ENCODE assay signal across 16 cellular contexts in the genomic region with DNA sequence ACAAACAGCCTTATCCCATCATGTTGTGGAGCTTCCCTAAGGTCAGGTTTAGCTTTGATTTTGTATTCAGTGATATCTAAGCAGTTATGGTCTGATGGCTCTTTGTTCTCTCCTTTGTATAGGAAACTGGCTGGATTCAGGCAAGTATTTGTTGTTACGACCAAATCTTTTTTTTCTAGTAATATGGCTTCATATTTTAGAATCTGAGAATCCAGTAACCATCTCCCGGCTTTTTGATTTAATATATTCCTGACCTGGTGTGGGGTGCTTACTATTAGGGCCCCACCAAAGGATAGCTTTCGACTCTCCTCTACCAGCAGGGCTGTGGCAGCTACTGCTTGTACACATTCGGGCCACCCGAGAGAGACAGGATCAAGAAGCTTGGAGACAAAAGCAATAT. TPM values are rescaled to one million over a fixed set of nuclear protein-coding genes. Genes with fewer than 3 reads are reported as not detected.
A peak's percentile ranks its signal among the peaks of the same experiment; 100 is the strongest.
DNase-seq lines count a peak whose midpoint lies in the region; ATAC-seq, FAIRE-seq and TF ChIP-seq lines count a peak whose summit lies in the region.
"Had no signal": no experiment of that assay in that cellular context is flagged by ENCODE, and none has a peak within 500 bp of the region (broad histone marks: within the 10 kb centered on the region; RNA-seq: fewer than 3 reads in every experiment).

No MANE protein-coding gene starts in this region.

- H3K36me3 ChIP-seq in BLaER1 (peaks cover 66% of the 10 kb centered on the region), K562 (ENCODE audit: control insufficient read depth, insufficient read depth, low read length) (peaks cover 7% of the 10 kb centered on the region; the same call in 2 of the 3 replicates), parathyroid adenoma (ENCODE audit: control insufficient read depth, insufficient read depth, low read length) (no peaks in the 10 kb centered on the region)

- no peaks in the 10 kb centered on the region for H3K9me3 Mint-ChIP-seq in Calu3 (ENCODE audit: low read depth, unreplicated experiment)
- peaks cover 24% of the 10 kb centered on the region for H3K9me3 Mint-ChIP-seq in activated naive CD4-positive, alpha-beta T cell treated with anti-CD3 and anti-CD28 coated beads, Interleukin-2, amount 10 ng/mL, durations not matched to agents 7 days and 5 days

- TF ChIP-seq EP300 in K562 (IDR thresholded peaks at IDR 0.05; ENCODE audit: low read length) = no peak

- DNase-seq in Calu3 (no peak), K562 (ENCODE audit: extremely low read depth in 1 of 4, low spot score in 3 of 4) (no peak), NCI-H1105 treated with DMSO at 0.1 percent for 48 hours (lab: John Stamatoyannopoulos, UW) (no peak), SHP77 treated with DMSO at 0.1 percent for 48 hours (lab: John Stamatoyannopoulos, UW) (no peak), NCI-H1417 treated with DMSO at 0.1 percent for 48 hours (lab: John Stamatoyannopoulos, UW) (no peak)
- no peak for DNase-seq in activated naive CD4-positive, alpha-beta T cell treated with anti-CD3 and anti-CD28 coated beads, Interleukin-2, amount 10 ng/mL, durations not matched to agents 7 days and 5 days
- DNase-seq: ACHN; CD8-positive, alpha-beta T cell; COR-L47; DND-41; GDM1; GM23248 had no signal

- TF ChIP-seq RAD21 in K562 (CRISPR knock-in tag; conservative IDR thresholded peaks at IDR 0.05 in 1 of 2, IDR thresholded peaks at IDR 0.05 in 1 of 2) = no peak

- peak overlapping the region; percentile 53 for H3K4me3 Mint-ChIP-seq in Calu3 (ENCODE audit: low read depth, unreplicated experiment)
- H3K4me3 Mint-ChIP-seq in activated naive CD4-positive, alpha-beta T cell treated with anti-CD3 and anti-CD28 coated beads, Interleukin-2, amount 10 ng/mL, durations not matched to agents 7 days and 5 days = no peak overlapping the region
- H3K4me3 Mint-ChIP-seq: CD8-positive, alpha-beta T cell had no signal

- in situ Hi-C loops in K562 (cut with MboI) = no loop called here

- no peak for FAIRE-seq in K562 (lab: Jason Lieb, UNC)
- FAIRE-seq: H54 had no signal

- no peak overlapping the region for H3K4me3 ChIP-seq in BLaER1
- H3K4me3 ChIP-seq in K562 = no peak overlapping the region
- no peak overlapping the region for H3K4me3 ChIP-seq in parathyroid adenoma (ENCODE audit: low read depth, low read length)
- H3K4me3 ChIP-seq: GM23248 had no signal

- peaks cover 33% of the 10 kb centered on the region for H3K4me1 ChIP-seq in BLaER1
- H3K4me1 ChIP-seq in K562 (replicated peaks in 1 of 2; ENCODE audit: control insufficient read depth in 2 of 2, insufficient read depth in 2 of 2, low read length in 2 of 2) = peaks cover 7 to 22% of the 10 kb centered on the region in 2 experiments; a peak in 3 of 5 replicates
- H3K4me1 ChIP-seq in parathyroid adenoma = peaks cover 3% of the 10 kb centered on the region

- H3K27ac Mint-ChIP-seq in Calu3 (ENCODE audit: unreplicated experiment) = peak overlapping the region; percentile 80
- no peak overlapping the region for H3K27ac Mint-ChIP-seq in activated naive CD4-positive, alpha-beta T cell treated with anti-CD3 and anti-CD28 coated beads, Interleukin-2, amount 10 ng/mL, durations not matched to agents 7 days and 5 days
- H3K27ac Mint-ChIP-seq: CD8-positive, alpha-beta T cell had no signal

- peaks cover 30% of the 10 kb centered on the region for H3K4me1 Mint-ChIP-seq in Calu3 (ENCODE audit: low read depth, unreplicated experiment)
- H3K4me1 Mint-ChIP-seq in activated naive CD4-positive, alpha-beta T cell treated with anti-CD3 and anti-CD28 coated beads, Interleukin-2, amount 10 ng/mL, durations not matched to agents 7 days and 5 days = peaks cover 2% of the 10 kb centered on the region

- intact Hi-C loops in Calu3 (cut with micrococcal nuclease; ENCODE audit: unreplicated experiment) = no loop called here
- intact Hi-C loops in K562 (cut with micrococcal nuclease) = no loop called here

- no peaks in the 10 kb centered on the region for H3K9me1 ChIP-seq in K562 (ENCODE audit: control insufficient read depth, insufficient read depth, low read length)

- H3K4me2 ChIP-seq in BLaER1 = peak overlapping the region; percentile 56
- H3K4me2 ChIP-seq in K562 (ENCODE audit: insufficient read depth, low read length) = no peak overlapping the region
- H3K4me2 ChIP-seq in parathyroid adenoma (ENCODE audit: low read length) = peak overlapping the region; percentile 39

- H3K27ac ChIP-seq in BLaER1 (no peak overlapping the region), K562 (ENCODE audit: extremely low read depth, low read depth, low read length) (no peak overlapping the region), parathyroid adenoma (no peak overlapping the region)
- H3K27ac ChIP-seq: C4-2B, GM23248 had no signal

- 87% methylated on average over 5 of the region's 5 CpGs for WGBS in K562 (ENCODE audit: insufficient coverage, low coverage, missing lambda C conversion rate)

- TF ChIP-seq CTCF in Calu3 (IDR thresholded peaks at IDR 0.05; ENCODE audit: unreplicated experiment) (no peak), K562 (IDR thresholded peaks at IDR 0.05 in 2 of 3, conservative IDR thresholded peaks at IDR 0.05 in 1 of 3; ENCODE audit: insufficient read depth in 2 of 3, low read depth in 1 of 3, low read length in 3 of 3) (no peak), parathyroid adenoma (IDR thresholded peaks at IDR 0.05) (no peak)

- CTCF ChIA-PET in Calu3 (lab: Charles Lee) = interaction anchor here (1.0 to 1.3 kb wide), 2 partner anchors 22 to 434 kb away, joined by 3 to 6 read pairs; no protein-coding TSS in a partner anchor
- CTCF ChIA-PET in K562 (lab: Yijun Ruan, JAX; ENCODE audit: low intra/inter-chr PET ratio) = no interaction called here
- CTCF ChIA-PET in activated naive CD4-positive, alpha-beta T cell treated with anti-CD3 and anti-CD28 coated beads, Interleukin-2, amount 10 ng/mL, durations not matched to agents 7 days and 5 days (lab: Charles Lee) = interaction anchor here (0.9 kb wide), 1 partner anchor 9 kb away, joined by 4 read pairs; no protein-coding TSS in a partner anchor

- BruUV-seq in Calu3 (replicated peaks; lab: Mats Ljungman, UMichigan) = no TSS peak
- no TSS peak for BruUV-seq in K562 (replicated peaks; lab: Mats Ljungman, UMichigan)

- H4K20me1 ChIP-seq in BLaER1 (peaks cover 78% of the 10 kb centered on the region), K562 (replicated peaks; ENCODE audit: control insufficient read depth, insufficient read depth, low read length) (peaks cover 20% of the 10 kb centered on the region)

- H3K27me3 Mint-ChIP-seq in Calu3 (ENCODE audit: unreplicated experiment) = no peaks in the 10 kb centered on the region
- H3K27me3 Mint-ChIP-seq in activated naive CD4-positive, alpha-beta T cell treated with anti-CD3 and anti-CD28 coated beads, Interleukin-2, amount 10 ng/mL, durations not matched to agents 7 days and 5 days = no peaks in the 10 kb centered on the region

- H3K79me2 ChIP-seq in K562 (ENCODE audit: control insufficient read depth, insufficient read depth, low read length) (peaks cover 100% of the 10 kb centered on the region), parathyroid adenoma (peaks cover 91% of the 10 kb centered on the region)

- POLR2A ChIA-PET in K562 (lab: Yijun Ruan, JAX) = interaction anchor here (0.6 to 0.9 kb wide), 3 partner anchors 11 to 76 kb away, joined by 3 read pairs; no protein-coding TSS in a partner anchor

- H3K9ac ChIP-seq in BLaER1 = no peak overlapping the region
- H3K9ac ChIP-seq in K562 (ENCODE audit: insufficient read depth in 1 of 2, low read depth in 2 of 2, low read length in 2 of 2) = no peak overlapping the region
- H3K9ac ChIP-seq in parathyroid adenoma = no peak overlapping the region
- H3K9ac ChIP-seq: GM23248 had no signal

- H2AFZ ChIP-seq in K562 (ENCODE audit: low read depth, low read length) (no peak overlapping the region), parathyroid adenoma (no peak overlapping the region)
- H2AFZ ChIP-seq: GM23248 had no signal

- no peak for ATAC-seq in K562
- ATAC-seq: CD8-positive, alpha-beta T cell had no signal

- no peak for TF ChIP-seq POLR2A in K562 (conservative IDR thresholded peaks at IDR 0.05)

- H3K9me3 ChIP-seq in BLaER1 (peaks cover 53% of the 10 kb centered on the region), K562 (replicated peaks; ENCODE audit: control insufficient read depth, insufficient read depth, low read depth, low read length) (no peaks in the 10 kb centered on the region), parathyroid adenoma (ENCODE audit: control insufficient read depth, low read length) (no peaks in the 10 kb centered on the region)

- H3K27me3 ChIP-seq in BLaER1 (no peaks in the 10 kb centered on the region), K562 (ENCODE audit: control insufficient read depth in 2 of 2, insufficient read depth in 2 of 2, low read length in 2 of 2) (no peaks in the 10 kb centered on the region), parathyroid adenoma (ENCODE audit: control insufficient read depth, insufficient read depth, low read length) (no peaks in the 10 kb centered on the region)

- H3K36me3 Mint-ChIP-seq in Calu3 (ENCODE audit: insufficient read depth, unreplicated experiment) = peaks cover 7% of the 10 kb centered on the region
- peaks cover 65% of the 10 kb centered on the region for H3K36me3 Mint-ChIP-seq in activated naive CD4-positive, alpha-beta T cell treated with anti-CD3 and anti-CD28 coated beads, Interleukin-2, amount 10 ng/mL, durations not matched to agents 7 days and 5 days

RNA-seq across cellular contexts. Expression of a gene that starts 23.0 kb away (rescaled TPM):
- 44.2 and 47.0 TPM in 2 replicates for total RNA-seq in Calu3 (2022)
- 56.8 and 107 TPM in 2 replicates for total RNA-seq in K562 (2011; cell fraction: chromatin; rRNA removed; ENCODE audit: low replicate concordance)
- 39.1 and 40.5 TPM in 2 replicates for total RNA-seq in K562 (2011; cell fraction: nucleolus; rRNA removed)
- 58.4 and 98.3 TPM in 2 replicates for total RNA-seq in K562 (2011; cell fraction: nucleoplasm; rRNA removed)
- 26.7 and 28.5 TPM in 2 replicates for total RNA-seq in K562 (2014; rRNA removed)
- total RNA-seq in K562 (2014; rRNA removed; fragmentation: Illumina TruSeq; extraction: Trizol) = 85.8 and 97.1 TPM in 2 replicates
- 86.1 and 96.4 TPM in 2 replicates for total RNA-seq in K562 (2015; rRNA removed; fragmentation: Illumina TruSeq; extraction: Trizol)
- total RNA-seq in K562 (2021) = 73.1 and 77.2 TPM in 2 replicates
- polyA plus RNA-seq in K562 (2011; rRNA removed) = 54.2 and 92.2 TPM in 2 replicates
- polyA plus RNA-seq in K562 (2011; cell fraction: cytosol; rRNA removed) = 25.6 and 49.0 TPM in 2 replicates
- polyA plus RNA-seq in K562 (2011; cell fraction: nucleus; rRNA removed) = 51.2 and 66.2 TPM in 2 replicates
- 72.7 and 118 TPM in 2 replicates for polyA plus RNA-seq in K562 (2012)
- 79.2 and 99.4 TPM in 2 replicates for polyA plus RNA-seq in K562 (2014; fragmentation: Illumina TruSeq; extraction: Trizol)
- 10 to 100 TPM; 47.8 to 49.6 TPM for polyA plus RNA-seq in K562 (2014; fragmentation: Nextera tagmentation; extraction: Ambion mirVana)
- polyA plus RNA-seq in K562 (2014; rRNA removed) = 42.3 and 58.0 TPM in 2 replicates
- polyA minus RNA-seq in K562 (2011; rRNA and poly(A)+ RNA removed) = 37.4 and 44.6 TPM in 2 replicates
- 36.6 and 38.2 TPM in 2 replicates for polyA minus RNA-seq in K562 (2011; cell fraction: cytosol; rRNA and poly(A)+ RNA removed)
- 20.3 and 24.0 TPM in 2 replicates for polyA minus RNA-seq in K562 (2011; cell fraction: nucleus; rRNA and poly(A)+ RNA removed)

RNA-seq across cellular contexts. Expression of a gene that starts 42.4 kb away (rescaled TPM):
- total RNA-seq in Calu3 (2022) (52.7 and 65.9 TPM in 2 replicates), K562 (2014; rRNA removed) (9.3 and 17.9 TPM in 2 replicates), K562 (2014; rRNA removed; fragmentation: Illumina TruSeq; extraction: Trizol) (16.7 and 17.4 TPM in 2 replicates), K562 (2015; rRNA removed; fragmentation: Illumina TruSeq; extraction: Trizol) (11.5 and 14.3 TPM in 2 replicates), K562 (2021) (24.6 and 32.9 TPM in 2 replicates)
- total RNA-seq in K562 (2011; cell fraction: chromatin; rRNA removed; ENCODE audit: low replicate concordance) = 59.6 and 88.6 TPM in 2 replicates
- total RNA-seq in K562 (2011; cell fraction: nucleolus; rRNA removed) = 36.5 and 42.8 TPM in 2 replicates
- 58.9 and 67.9 TPM in 2 replicates for total RNA-seq in K562 (2011; cell fraction: nucleoplasm; rRNA removed)
- polyA plus RNA-seq in K562 (2011; rRNA removed) (36.7 and 37.6 TPM in 2 replicates), K562 (2014; fragmentation: Illumina TruSeq; extraction: Trizol) (12.8 and 13.9 TPM in 2 replicates), K562 (2014; fragmentation: Nextera tagmentation; extraction: Ambion mirVana) (1 to 10 TPM; 6.2 to 8.8 TPM), K562 (2014; rRNA removed) (15.2 and 20.7 TPM in 2 replicates)
- polyA plus RNA-seq in K562 (2011; cell fraction: cytosol; rRNA removed) = 18.1 and 21.2 TPM in 2 replicates
- 32.0 and 53.9 TPM in 2 replicates for polyA plus RNA-seq in K562 (2011; cell fraction: nucleus; rRNA removed)
- 9.6 and 20.6 TPM in 2 replicates for polyA plus RNA-seq in K562 (2012)
- polyA minus RNA-seq in K562 (2011; rRNA and poly(A)+ RNA removed) = 42.0 and 44.5 TPM in 2 replicates
- polyA minus RNA-seq in K562 (2011; cell fraction: cytosol; rRNA and poly(A)+ RNA removed) = 21.0 and 33.3 TPM in 2 replicates
- 24.0 and 38.5 TPM in 2 replicates for polyA minus RNA-seq in K562 (2011; cell fraction: nucleus; rRNA and poly(A)+ RNA removed)
